Comparison of ENCODE assay signal across 1 cellular context in genomic region chr9:129236441-129237145, GRCh38.
TF ChIP-seq lines count a peak whose summit lies in the region.

No MANE protein-coding gene starts in this region.

TF ChIP-seq in K562, 482 proteins besides CTCF, POLR2A, EP300 and RAD21 (continued from another document):
- TF ChIP-seq THRB (CRISPR knock-in tag; conservative IDR thresholded peaks at IDR 0.05) (no peak), HDAC3 (IDR thresholded peaks at IDR 0.05; ENCODE audit: borderline replicate concordance, partially characterized antibody) (no peak), FIP1L1 (IDR thresholded peaks at IDR 0.05; ENCODE audit: low read depth, low read length, poor library complexity, severe bottlenecking) (no peak), ZNF830 (CRISPR knock-in tag; IDR thresholded peaks at IDR 0.05) (no peak)
